9 cellular contexts compared by ENCODE assay signal in the genomic region with DNA sequence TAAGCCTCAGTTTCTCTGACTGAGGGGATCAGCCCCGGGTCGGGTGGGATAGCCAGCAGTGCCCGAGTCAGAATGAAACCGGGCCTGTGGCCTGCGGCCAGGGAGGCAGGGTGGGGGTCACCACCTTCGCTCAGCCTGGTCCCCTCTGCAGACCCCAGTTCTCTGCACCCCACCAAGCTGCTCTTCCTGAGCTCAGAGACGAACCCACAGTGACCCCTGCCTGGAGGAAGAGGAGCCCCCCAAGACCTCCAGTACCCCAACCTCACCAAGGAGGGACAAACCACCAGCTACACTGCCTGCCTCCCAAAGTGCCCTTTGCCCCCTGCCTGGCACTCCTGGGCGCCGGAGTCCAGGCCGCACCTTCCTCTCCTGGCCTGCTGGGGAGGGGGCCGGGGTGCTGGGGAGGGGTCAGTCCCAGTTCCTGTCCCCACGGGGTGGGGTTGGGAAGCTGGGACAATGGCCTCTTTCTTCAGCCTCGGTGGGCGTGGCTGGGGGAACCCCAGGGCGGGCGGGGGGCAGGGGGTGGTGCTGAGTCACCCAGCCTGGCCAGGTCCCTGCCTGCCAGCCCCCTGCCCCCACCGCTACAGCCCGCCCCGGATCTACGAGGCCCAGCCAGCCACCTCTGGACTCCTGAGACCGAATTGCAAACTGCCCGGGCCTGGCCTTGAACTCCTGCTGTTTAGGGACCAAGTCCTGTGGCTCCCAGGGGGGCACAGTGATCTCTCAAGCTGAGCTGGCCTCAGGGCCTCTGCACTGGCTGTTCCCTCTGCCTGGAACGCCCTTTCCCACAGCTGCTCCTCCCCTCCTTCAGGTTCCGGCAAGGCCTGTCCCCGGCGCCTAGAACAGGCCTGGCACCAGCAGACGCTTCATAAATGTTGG. TPM values are rescaled to one million over a fixed set of nuclear protein-coding genes. Genes with fewer than 3 reads are reported as not detected.
DNase-seq lines count a peak whose midpoint lies in the region; ATAC-seq and TF ChIP-seq lines count a peak whose summit lies in the region.
"Had no signal": no experiment of that assay in that cellular context is flagged by ENCODE, and none has a peak within 500 bp of the region (broad histone marks: within the 10 kb centered on the region; RNA-seq: fewer than 3 reads in every experiment).

No MANE protein-coding gene starts in this region.

- H3F3A ChIP-seq in neural progenitor cell (ENCODE audit: low read depth), result no peaks in the 10 kb centered on the region

- H3K36me3 ChIP-seq in BE2C (peaks cover 68% of the 10 kb centered on the region), NT2/D1 (ENCODE audit: insufficient read depth, insufficient read length, low read length) (peaks cover 79% of the 10 kb centered on the region), esophagus squamous epithelium (peaks cover 28 to 99% (median 31%) of the 10 kb centered on the region in 3 donors), neural progenitor cell (no peaks in the 10 kb centered on the region)

- H3K4me1 Mint-ChIP-seq in neural progenitor cell, result peaks cover 11% of the 10 kb centered on the region

- H3K27me3 ChIP-seq in BE2C (no peaks in the 10 kb centered on the region), NT2/D1 (ENCODE audit: insufficient read depth, insufficient read length) (no peaks in the 10 kb centered on the region), esophagus squamous epithelium (no peaks in the 10 kb centered on the region), neural progenitor cell (no peaks in the 10 kb centered on the region)

- peaks cover 42% of the 10 kb centered on the region for H4K20me1 ChIP-seq in neural progenitor cell (ENCODE audit: low read depth)

- TF ChIP-seq CTCF in BE2C (IDR thresholded peaks at IDR 0.05; ENCODE audit: low read depth, low read length) (no peak), esophagus squamous epithelium (IDR thresholded peaks at IDR 0.05) (no peak), neural progenitor cell (IDR thresholded peaks at IDR 0.05) (no peak)

- H3K27ac ChIP-seq in esophagus squamous epithelium (peak overlapping the region; percentile 78 to 89 (median 88)), neural progenitor cell (no peak overlapping the region)

- no peak overlapping the region for H2AFZ ChIP-seq in neural progenitor cell (replicated peaks)

- peak; percentile 13 for DNase-seq in BE2C
- DNase-seq in NT2/D1 (ENCODE audit: low read depth, low spot score), result no peak
- DNase-seq in esophagus squamous epithelium (lab: John Stamatoyannopoulos, UW), result no peak
- no peak for DNase-seq in neural progenitor cell (ENCODE audit: low spot score)
- DNase-seq in activated effector memory CD4-positive, alpha-beta T cell treated with Interleukin-2 at 50 U/mL for 16 hours, result no peak
- no peak for DNase-seq in stimulated activated CD4-positive, alpha-beta T cell treated with anti-CD3 and anti-CD28 coated beads, Interleukin-2, amount 100 ng/mL, for 48 hours
- DNase-seq: DND-41 had no signal

- WGBS in esophagus squamous epithelium, 2 donors, result 3 to 24% methylated on average over 5 to 7 of the region's 27 CpGs

- H3K4me1 ChIP-seq in BE2C (no peaks in the 10 kb centered on the region), NT2/D1 (ENCODE audit: insufficient read depth, insufficient read length) (peaks cover 19% of the 10 kb centered on the region), esophagus squamous epithelium (peaks cover 37 to 89% (median 42%) of the 10 kb centered on the region in 3 donors), neural progenitor cell (no peaks in the 10 kb centered on the region)

- H3K9ac ChIP-seq in NT2/D1 (ENCODE audit: insufficient read length, low read depth), result peak overlapping the region; percentile 32
- H3K9ac ChIP-seq in neural progenitor cell, result no peak overlapping the region

- no peak overlapping the region for H3K4me3 ChIP-seq in BE2C (ENCODE audit: low read depth, low read length)
- no peak overlapping the region for H3K4me3 ChIP-seq in NT2/D1 (ENCODE audit: insufficient read length, low read depth)
- H3K4me3 ChIP-seq in esophagus squamous epithelium, result peak overlapping the region in 3 of 4 donors; percentile 4 to 51 (median 22)
- H3K4me3 ChIP-seq in neural progenitor cell, result no peak overlapping the region

- H3K9me3 ChIP-seq in BE2C (no peaks in the 10 kb centered on the region), NT2/D1 (ENCODE audit: insufficient read depth, low read length) (no peaks in the 10 kb centered on the region), esophagus squamous epithelium (no peaks in the 10 kb centered on the region), neural progenitor cell (ENCODE audit: low read depth) (no peaks in the 10 kb centered on the region)

- intact Hi-C loops in esophagus squamous epithelium (cut with DNase I), result loop anchor here (10.0 kb wide), 1 partner anchor 82 kb away; no protein-coding TSS in a partner anchor

- H3K9me3 Mint-ChIP-seq in neural progenitor cell, result no peaks in the 10 kb centered on the region

- H3K4me3 Mint-ChIP-seq in neural progenitor cell, result peak overlapping the region; percentile 62

- H3K27ac Mint-ChIP-seq in neural progenitor cell, result no peak overlapping the region

- H3K36me3 Mint-ChIP-seq in neural progenitor cell, result peaks cover 22% of the 10 kb centered on the region

- ATAC-seq in GM21529 (IDR thresholded peaks at IDR 0.05; ENCODE audit: unreplicated experiment) (no peak), HG03432 (IDR thresholded peaks at IDR 0.05; ENCODE audit: unreplicated experiment) (no peak)

- H3K4me2 ChIP-seq in neural progenitor cell, result no peak overlapping the region

- H3K79me2 ChIP-seq in neural progenitor cell (ENCODE audit: low read depth), result peaks cover 37% of the 10 kb centered on the region

- H3K27me3 Mint-ChIP-seq in neural progenitor cell (ENCODE audit: insufficient read depth, low read depth), result peaks cover 5% of the 10 kb centered on the region

- TF ChIP-seq POLR2A in esophagus squamous epithelium (IDR thresholded peaks at IDR 0.05), result no peak

RNA-seq across cellular contexts. Expression of a gene that starts 14.3 kb away (rescaled TPM):
- polyA plus RNA-seq in BE2C (2012; ENCODE audit: insufficient read depth, insufficient read length, low read depth), result 17.1 TPM
- total RNA-seq in esophagus squamous epithelium (100 to 1,000 TPM in 1 of 4 donors, 10 to 100 TPM in 3; 60.5 to 187 (median 81.2) TPM), neural progenitor cell (ENCODE audit: low replicate concordance) (4.0 and 10.0 TPM in 2 replicates)

RNA-seq across cellular contexts. Expression of a gene that starts 44.8 kb away (rescaled TPM):
- polyA plus RNA-seq in BE2C (2012; ENCODE audit: insufficient read depth, insufficient read length, low read depth), result 105 TPM
- total RNA-seq in esophagus squamous epithelium (10 to 100 TPM; 11.4 to 15.1 (median 13.0) TPM), neural progenitor cell (ENCODE audit: low replicate concordance) (17.0 and 34.1 TPM in 2 replicates)

Comparison
In these comparisons a context has a peak if more than half of its experiments do, and no peak if none do; other contexts are left out.
1. H3K4me3 ChIP-seq: peak in esophagus squamous epithelium (3 of 4); none in BE2C (single experiment), NT2/D1 (single experiment) and neural progenitor cell (single experiment).